In genomic region chr2:100427627-100428258, GRCh38 we compare ENCODE assay signal across 8 cellular contexts. TPM values are rescaled to one million over a fixed set of nuclear protein-coding genes. Genes with fewer than 3 reads are reported as not detected.
DNase-seq lines count a peak whose midpoint lies in the region; ATAC-seq, FAIRE-seq and TF ChIP-seq lines count a peak whose summit lies in the region.

No MANE protein-coding gene starts in this region.

- no peak overlapping the region for H4K91ac ChIP-seq in H1 (replicated peaks; ENCODE audit: insufficient read length, low read length)

- no peak overlapping the region for H3K14ac ChIP-seq in H1 (ENCODE audit: insufficient read length)

- H4K5ac ChIP-seq in H1 (ENCODE audit: insufficient read length, low read depth, low read length), result no peak overlapping the region

- no peak overlapping the region for H3K27ac ChIP-seq in H1 (ENCODE audit: low read depth, low read length)
- H3K27ac ChIP-seq in naive thymus-derived CD4-positive, alpha-beta T cell (ENCODE audit: low read depth, low read length), result no peak overlapping the region

- ATAC-seq in activated CD8-positive, alpha-beta T cell treated with anti-CD3 and anti-CD28 coated beads, Interleukin-2, amount 10 ng/mL, durations not matched to agents 7 days and 5 days, result peak; percentile 75
- ATAC-seq in naive thymus-derived CD4-positive, alpha-beta T cell, result peak; percentile 92
- peak; percentile 65 for ATAC-seq in stimulated activated naive CD8-positive, alpha-beta T cell treated with anti-CD3 and anti-CD28 coated beads, Interleukin-15, Interleukin-2, amounts not matched to agents 100 U/mL and 50 U/mL, for 24 hours

- no peak overlapping the region for H3K4me2 ChIP-seq in H1 (ENCODE audit: insufficient read depth in 1 of 2, low read depth in 2 of 2, low read length in 2 of 2)

- peak; percentile 38 to 69 (median 46) for DNase-seq in NCI-H1417 (lab: John Stamatoyannopoulos, UW)
- DNase-seq in NCI-H1417 treated with DMSO at 0.1 percent for 48 hours (lab: John Stamatoyannopoulos, UW), result no peak
- peak; percentile 37 for DNase-seq in NCI-H1694 treated with DMSO at 0.1 percent for 48 hours (lab: John Stamatoyannopoulos, UW)
- peak; percentile 82 for DNase-seq in activated CD8-positive, alpha-beta T cell treated with anti-CD3 and anti-CD28 coated beads, Interleukin-2, amount 10 ng/mL, durations not matched to agents 7 days and 5 days
- DNase-seq in H1 (ENCODE audit: low read depth in 1 of 2, low spot score in 2 of 2), result peak in 1 of 2 experiments; percentile 76
- peak; percentile 39 to 64 (median 60) for DNase-seq in naive thymus-derived CD4-positive, alpha-beta T cell
- peak; percentile 74 for DNase-seq in stimulated activated naive CD8-positive, alpha-beta T cell treated with anti-CD3 and anti-CD28 coated beads, Interleukin-15, Interleukin-2, amounts not matched to agents 100 U/mL and 50 U/mL, for 24 hours
- DNase-seq in kidney glomerular epithelial cell (lab: John Stamatoyannopoulos, UW), result no peak

- no peak overlapping the region for H4K8ac ChIP-seq in H1 (ENCODE audit: extremely low read depth, insufficient read depth, low read length)

- no peak overlapping the region for H2BK15ac ChIP-seq in H1 (ENCODE audit: low read length)

- H3K23ac ChIP-seq in H1 (ENCODE audit: insufficient read length), result no peak overlapping the region

- no peaks in the 10 kb centered on the region for H3K79me2 ChIP-seq in H1 (ENCODE audit: control insufficient read depth in 1 of 2, insufficient read depth in 2 of 2, low read length in 2 of 2)

- H3K79me1 ChIP-seq in H1 (ENCODE audit: low read depth, low read length), result no peaks in the 10 kb centered on the region

- no peaks in the 10 kb centered on the region for H3K23me2 ChIP-seq in H1 (ENCODE audit: low read depth, low read length)

- no peaks in the 10 kb centered on the region for H3K36me3 ChIP-seq in H1 (ENCODE audit: control insufficient read depth in 2 of 4, insufficient read depth in 4 of 4, low read length in 3 of 4)
- H3K36me3 ChIP-seq in naive thymus-derived CD4-positive, alpha-beta T cell (ENCODE audit: control insufficient read depth in 2 of 3, insufficient read depth in 3 of 3, low read length in 3 of 3), result no peaks in the 10 kb centered on the region

- TF ChIP-seq POLR2A in H1 (IDR thresholded peaks at IDR 0.05; ENCODE audit: control extremely low read depth in 1 of 2, low read depth in 2 of 2, low read length in 2 of 2), result no peak

- H4K20me1 ChIP-seq in H1 (replicated peaks in 1 of 2; ENCODE audit: control insufficient read depth in 1 of 2, insufficient read depth in 2 of 2, low read length in 2 of 2), result no peaks in the 10 kb centered on the region

- no peak overlapping the region for H2AFZ ChIP-seq in H1 (ENCODE audit: low read length)

- CTCF ChIA-PET in activated CD8-positive, alpha-beta T cell treated with anti-CD3 and anti-CD28 coated beads, Interleukin-2, amount 10 ng/mL, durations not matched to agents 7 days and 5 days (lab: Charles Lee), result interaction anchor here (0.6 to 1.0 kb wide), 3 partner anchors 11 to 477 kb away, joined by 3 read pairs; no protein-coding TSS in a partner anchor
- CTCF ChIA-PET in H1 (lab: Charles Lee; ENCODE audit: partially characterized antibody), result interaction anchor here (1.0 kb wide), 1 partner anchor 14 kb away, joined by 3 read pairs; no protein-coding TSS in a partner anchor
- CTCF ChIA-PET in naive thymus-derived CD4-positive, alpha-beta T cell (lab: Charles Lee), result no interaction called here

- peaks cover 7% of the 10 kb centered on the region for H3K4me1 Mint-ChIP-seq in activated CD8-positive, alpha-beta T cell treated with anti-CD3 and anti-CD28 coated beads, Interleukin-2, amount 10 ng/mL, durations not matched to agents 7 days and 5 days (ENCODE audit: low read depth)
- peaks cover 6 to 12% (median 7%) of the 10 kb centered on the region in 7 donors for H3K4me1 Mint-ChIP-seq in naive thymus-derived CD4-positive, alpha-beta T cell

- no peak overlapping the region for H2AK5ac ChIP-seq in H1 (ENCODE audit: low read depth, low read length)

- H3K9me3 ChIP-seq in H1 (ENCODE audit: insufficient read depth in 2 of 2, low read depth in 1 of 2, low read length in 1 of 2), result peaks cover 0 to 7% of the 10 kb centered on the region in 2 experiments; a peak in 2 of 4 replicates
- no peaks in the 10 kb centered on the region for H3K9me3 ChIP-seq in naive thymus-derived CD4-positive, alpha-beta T cell (ENCODE audit: control insufficient read depth in 2 of 3, low read length in 3 of 3)

- H3K4ac ChIP-seq in H1 (replicated peaks; ENCODE audit: insufficient read length, low read depth, low read length), result no peak overlapping the region

- peaks cover 0 to 4% (median 1%) of the 10 kb centered on the region in 4 experiments; a peak in 2 of 7 replicates for H3K4me1 ChIP-seq in H1 (replicated peaks in 1 of 4; ENCODE audit: control insufficient read depth in 3 of 4, insufficient read depth in 4 of 4, low read length in 3 of 4)
- H3K4me1 ChIP-seq in naive thymus-derived CD4-positive, alpha-beta T cell (ENCODE audit: control insufficient read depth in 2 of 2, insufficient read depth in 2 of 2, low read length in 2 of 2), result no peaks in the 10 kb centered on the region

- no peak for FAIRE-seq in H1 (lab: Jason Lieb, UNC)

- no peak overlapping the region for H3K18ac ChIP-seq in H1 (ENCODE audit: extremely low read depth, low read length)

- no peak overlapping the region for H2BK12ac ChIP-seq in H1 (ENCODE audit: low read depth, low read length)

- H3K4me3 Mint-ChIP-seq in activated CD8-positive, alpha-beta T cell treated with anti-CD3 and anti-CD28 coated beads, Interleukin-2, amount 10 ng/mL, durations not matched to agents 7 days and 5 days, result no peak overlapping the region
- no peak overlapping the region for H3K4me3 Mint-ChIP-seq in naive thymus-derived CD4-positive, alpha-beta T cell

- POLR2A ChIA-PET in activated CD8-positive, alpha-beta T cell treated with anti-CD3 and anti-CD28 coated beads, Interleukin-2, amount 10 ng/mL, durations not matched to agents 7 days and 5 days (lab: Charles Lee), result no interaction called here
- POLR2A ChIA-PET in H1 (lab: Charles Lee; ENCODE audit: partially characterized antibody), result no interaction called here
- POLR2A ChIA-PET in naive thymus-derived CD4-positive, alpha-beta T cell (lab: Charles Lee), result no interaction called here

- intact Hi-C loops in naive thymus-derived CD4-positive, alpha-beta T cell (cut with micrococcal nuclease), result loop anchor here (1.0 to 5.0 kb wide), 6 partner anchors 135 to 558 kb away; partner anchors contain the start of gene PDCL3 (in 2 of the 2)

- no peak overlapping the region for H3K27ac Mint-ChIP-seq in activated CD8-positive, alpha-beta T cell treated with anti-CD3 and anti-CD28 coated beads, Interleukin-2, amount 10 ng/mL, durations not matched to agents 7 days and 5 days
- H3K27ac Mint-ChIP-seq in naive thymus-derived CD4-positive, alpha-beta T cell, result peak overlapping the region in 2 of 9 donors; percentile 48 to 58

- no peak overlapping the region for H2BK120ac ChIP-seq in H1 (replicated peaks; ENCODE audit: low read depth, low read length)

- no peak overlapping the region for H3K9ac ChIP-seq in H1 (replicated peaks in 1 of 4; ENCODE audit: extremely low read depth in 1 of 4, low read depth in 3 of 4, low read length in 3 of 4)

- TF ChIP-seq CTCF in H1 (IDR thresholded peaks at IDR 0.05; ENCODE audit: control extremely low read depth in 1 of 3, insufficient read depth in 1 of 3, low read depth in 1 of 3, low read length in 3 of 3), result peak; percentile 29 to 45 (median 37); a peak in 3 of 4 replicates

- H3K27me3 ChIP-seq in H1 (replicated peaks in 1 of 4; ENCODE audit: control insufficient read depth in 3 of 4, extremely low read depth in 1 of 4, insufficient read depth in 3 of 4, low read length in 3 of 4), result no peaks in the 10 kb centered on the region
- H3K27me3 ChIP-seq in naive thymus-derived CD4-positive, alpha-beta T cell (ENCODE audit: control insufficient read depth in 2 of 2, insufficient read depth in 2 of 2, low read length in 2 of 2), result no peaks in the 10 kb centered on the region

- no peaks in the 10 kb centered on the region for H3K36me3 Mint-ChIP-seq in activated CD8-positive, alpha-beta T cell treated with anti-CD3 and anti-CD28 coated beads, Interleukin-2, amount 10 ng/mL, durations not matched to agents 7 days and 5 days (ENCODE audit: low read depth)
- H3K36me3 Mint-ChIP-seq in naive thymus-derived CD4-positive, alpha-beta T cell, result peaks cover 0 to 3% (median 0%) of the 10 kb centered on the region in 5 donors

- H3K4me3 ChIP-seq in H1 (ENCODE audit: extremely low read depth in 1 of 4, insufficient read depth in 2 of 4, low read depth in 3 of 4, low read length in 4 of 4), result no peak overlapping the region
- no peak overlapping the region for H3K4me3 ChIP-seq in naive thymus-derived CD4-positive, alpha-beta T cell (ENCODE audit: low read length)

- WGBS in H1 (ENCODE audit: extremely low coverage in 1 of 2, insufficient coverage in 1 of 2, insufficient read length in 1 of 2, insufficient replicate concordance in 2 of 2, low coverage in 1 of 2, low lambda C conversion rate in 2 of 2, missing lambda C conversion rate in 1 of 2), 2 experiments, result 69% methylated on average over 11 of the region's 11 CpGs; no CpG with 5 or more reads in 1 of the 2 experiments

- no peaks in the 10 kb centered on the region for H3K9me3 Mint-ChIP-seq in activated CD8-positive, alpha-beta T cell treated with anti-CD3 and anti-CD28 coated beads, Interleukin-2, amount 10 ng/mL, durations not matched to agents 7 days and 5 days (ENCODE audit: insufficient read depth)
- H3K9me3 Mint-ChIP-seq in naive thymus-derived CD4-positive, alpha-beta T cell, result peaks cover 0 to 11% (median 2%) of the 10 kb centered on the region in 11 donors

- no peak for TF ChIP-seq EP300 in H1 (IDR thresholded peaks at IDR 0.05; ENCODE audit: borderline replicate concordance in 1 of 2, low read depth in 2 of 2, low read length in 2 of 2)

- H3K27me3 Mint-ChIP-seq in activated CD8-positive, alpha-beta T cell treated with anti-CD3 and anti-CD28 coated beads, Interleukin-2, amount 10 ng/mL, durations not matched to agents 7 days and 5 days (ENCODE audit: low read depth), result peaks cover 28% of the 10 kb centered on the region
- peaks cover 0 to 42% (median 8%) of the 10 kb centered on the region in 5 donors for H3K27me3 Mint-ChIP-seq in naive thymus-derived CD4-positive, alpha-beta T cell

- peak; percentile 59 to 60 for TF ChIP-seq RAD21 in H1 (IDR thresholded peaks at IDR 0.05 in 1 of 2, conservative IDR thresholded peaks at IDR 0.05 in 1 of 2; ENCODE audit: low read depth in 2 of 2, low read length in 2 of 2)

- no peak overlapping the region for H2BK20ac ChIP-seq in H1 (ENCODE audit: low read length)

- H3K56ac ChIP-seq in H1 (replicated peaks; ENCODE audit: insufficient read length, low read depth, low read length), result no peak overlapping the region

- H2BK5ac ChIP-seq in H1 (ENCODE audit: low read depth, low read length), result no peak overlapping the region

RNA-seq across cellular contexts. Expression of gene CHST10, which starts 10.3 kb away (rescaled TPM):
- total RNA-seq in activated CD8-positive, alpha-beta T cell treated with anti-CD3 and anti-CD28 coated beads, Interleukin-2, amount 10 ng/mL, durations not matched to agents 7 days and 5 days, result 1 to 10 TPM; 6.2 to 8.5 TPM
- 29.1 and 34.1 TPM in 2 replicates for total RNA-seq in H1 (2021; fragmentation: NEBNext Ultra II Directional; extraction: Animal tissue kit (Norgen Biotek cat#: 25700))
- polyA plus RNA-seq in H1 (2011; rRNA removed), result 23.1 and 27.3 TPM in 2 replicates
- 31.1 TPM for polyA plus RNA-seq in H1 (2011; cell fraction: cytosol; rRNA removed)
- 28.8 TPM for polyA plus RNA-seq in H1 (2011; cell fraction: nucleus; rRNA removed)
- polyA plus RNA-seq in H1 (2012, experiment 1 of 2), result 29.7 to 34.4 TPM (median 32.0 TPM) in 4 replicates
- polyA plus RNA-seq in H1 (2012, experiment 2 of 2), result 21.4 TPM
- polyA plus RNA-seq in H1 (2013, experiment 1 of 2), result 24.0 TPM
- polyA plus RNA-seq in H1 (2013, experiment 2 of 2), result 28.0 TPM
- polyA minus RNA-seq in H1 (2011; rRNA and poly(A)+ RNA removed), result 38.5 and 45.6 TPM in 2 replicates
- polyA minus RNA-seq in H1 (2011; cell fraction: cytosol; rRNA and poly(A)+ RNA removed), result 15.8 TPM
- polyA minus RNA-seq in H1 (2011; cell fraction: nucleus; rRNA and poly(A)+ RNA removed), result 23.7 TPM
- total RNA-seq in naive thymus-derived CD4-positive, alpha-beta T cell, result 1 to 10 TPM; 2.2 to 5.0 (median 3.2) TPM
- 1 to 10 TPM; 1.2 to 3.9 TPM for polyA plus RNA-seq in naive thymus-derived CD4-positive, alpha-beta T cell

RNA-seq across cellular contexts. Expression of gene NMS, which starts 42.5 kb away (rescaled TPM):
- total RNA-seq in activated CD8-positive, alpha-beta T cell treated with anti-CD3 and anti-CD28 coated beads, Interleukin-2, amount 10 ng/mL, durations not matched to agents 7 days and 5 days, result not detected
- not detected in 2 replicates for total RNA-seq in H1 (2021; fragmentation: NEBNext Ultra II Directional; extraction: Animal tissue kit (Norgen Biotek cat#: 25700))
- polyA plus RNA-seq in H1 (2011; rRNA removed), result not detected in 2 replicates
- not detected for polyA plus RNA-seq in H1 (2011; cell fraction: cytosol; rRNA removed)
- polyA plus RNA-seq in H1 (2011; cell fraction: nucleus; rRNA removed), result not detected
- not detected in 4 replicates for polyA plus RNA-seq in H1 (2012, experiment 1 of 2)
- not detected for polyA plus RNA-seq in H1 (2012, experiment 2 of 2)
- polyA plus RNA-seq in H1 (2013, experiment 1 of 2), result not detected
- not detected for polyA plus RNA-seq in H1 (2013, experiment 2 of 2)
- polyA minus RNA-seq in H1 (2011; rRNA and poly(A)+ RNA removed), result not detected in 2 replicates
- polyA minus RNA-seq in H1 (2011; cell fraction: cytosol; rRNA and poly(A)+ RNA removed), result not detected
- polyA minus RNA-seq in H1 (2011; cell fraction: nucleus; rRNA and poly(A)+ RNA removed), result not detected
- not detected for total RNA-seq in naive thymus-derived CD4-positive, alpha-beta T cell
- polyA plus RNA-seq in naive thymus-derived CD4-positive, alpha-beta T cell, result not detected

Comparison
In these comparisons a context has a peak if more than half of its experiments do, and no peak if none do; other contexts are left out.
1. DNase-seq: peak in NCI-H1417 (3 of 3), NCI-H1694 treated with DMSO at 0.1 percent for 48 hours (single experiment), activated CD8-positive, alpha-beta T cell treated with anti-CD3 and anti-CD28 coated beads, Interleukin-2, amount 10 ng/mL, durations not matched to agents 7 days and 5 days (single experiment), naive thymus-derived CD4-positive, alpha-beta T cell (9 of 9) and stimulated activated naive CD8-positive, alpha-beta T cell treated with anti-CD3 and anti-CD28 coated beads, Interleukin-15, Interleukin-2, amounts not matched to agents 100 U/mL and 50 U/mL, for 24 hours (single experiment); none in NCI-H1417 treated with DMSO at 0.1 percent for 48 hours (single experiment) and kidney glomerular epithelial cell (single experiment).
2. Peak in every context shown above with its lines, with median percentiles within 50 percentile points of each other: ATAC-seq.